ENCODE assay signal across 1 cellular context in the genomic region with DNA sequence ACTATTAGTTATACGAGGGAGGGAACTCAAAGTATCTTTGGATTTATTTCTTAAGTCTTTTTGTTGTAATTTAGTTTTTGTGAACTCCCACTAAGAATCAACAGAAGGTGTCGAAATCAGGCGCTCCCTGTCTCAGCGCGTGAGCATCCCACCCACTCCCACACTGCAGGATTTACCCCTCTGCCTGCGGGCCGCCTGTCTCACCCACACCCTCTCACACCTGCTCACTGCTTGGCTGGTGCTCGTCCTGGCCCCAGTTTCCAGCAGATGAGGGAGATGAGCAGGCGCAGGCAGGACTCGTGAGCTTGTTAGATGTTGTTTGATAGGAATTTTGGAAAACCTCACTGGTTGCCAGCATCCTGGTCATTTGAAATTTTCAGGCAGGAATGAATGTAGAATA.
TF ChIP-seq lines count a peak whose summit lies in the region.

No MANE protein-coding gene starts in this region.

TF ChIP-seq in HepG2, 621 proteins besides CTCF, POLR2A, EP300 and RAD21:
- TF ChIP-seq ZNF619 (CRISPR knock-in tag; IDR thresholded peaks at IDR 0.05) (no peak), HMGA1 (CRISPR knock-in tag; conservative IDR thresholded peaks at IDR 0.05) (no peak), ZNF484 (CRISPR knock-in tag; IDR thresholded peaks at IDR 0.05; ENCODE audit: borderline replicate concordance, low read depth) (no peak), AGO2 (optimal IDR thresholded peaks at IDR 0.05; ENCODE audit: low read depth, low read length) (no peak), HNRNPUL1 (IDR thresholded peaks at IDR 0.05; ENCODE audit: low read depth, low read length) (no peak), EHMT2 (IDR thresholded peaks at IDR 0.05; ENCODE audit: borderline replicate concordance, low read depth, low read length) (no peak), NFKBIZ (CRISPR knock-in tag; IDR thresholded peaks at IDR 0.05) (no peak), ZNF552 (CRISPR knock-in tag; IDR thresholded peaks at IDR 0.05; ENCODE audit: borderline replicate concordance) (no peak), ZNF564 (CRISPR knock-in tag; IDR thresholded peaks at IDR 0.05) (no peak), HOXA5 (CRISPR knock-in tag; IDR thresholded peaks at IDR 0.05) (no peak), ZFYVE20 (CRISPR knock-in tag; IDR thresholded peaks at IDR 0.05; ENCODE audit: borderline replicate concordance, low read depth) (no peak), ZFP82 (CRISPR knock-in tag; IDR thresholded peaks at IDR 0.05; ENCODE audit: borderline replicate concordance) (no peak)
- TF ChIP-seq, protein P1, sequence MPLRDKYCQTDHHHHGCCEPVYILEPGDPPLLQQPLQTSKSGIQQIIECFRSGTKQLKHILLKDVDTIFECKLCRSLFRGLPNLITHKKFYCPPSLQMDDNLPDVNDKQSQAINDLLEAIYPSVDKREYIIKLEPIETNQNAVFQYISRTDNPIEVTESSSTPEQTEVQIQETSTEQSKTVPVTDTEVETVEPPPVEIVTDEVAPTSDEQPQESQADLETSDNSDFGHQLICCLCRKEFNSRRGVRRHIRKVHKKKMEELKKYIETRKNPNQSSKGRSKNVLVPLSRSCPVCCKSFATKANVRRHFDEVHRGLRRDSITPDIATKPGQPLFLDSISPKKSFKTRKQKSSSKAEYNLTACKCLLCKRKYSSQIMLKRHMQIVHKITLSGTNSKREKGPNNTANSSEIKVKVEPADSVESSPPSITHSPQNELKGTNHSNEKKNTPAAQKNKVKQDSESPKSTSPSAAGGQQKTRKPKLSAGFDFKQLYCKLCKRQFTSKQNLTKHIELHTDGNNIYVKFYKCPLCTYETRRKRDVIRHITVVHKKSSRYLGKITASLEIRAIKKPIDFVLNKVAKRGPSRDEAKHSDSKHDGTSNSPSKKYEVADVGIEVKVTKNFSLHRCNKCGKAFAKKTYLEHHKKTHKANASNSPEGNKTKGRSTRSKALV (CRISPR knock-in tag; IDR thresholded peaks at IDR 0.05): no peak
- TF ChIP-seq, protein P2, sequence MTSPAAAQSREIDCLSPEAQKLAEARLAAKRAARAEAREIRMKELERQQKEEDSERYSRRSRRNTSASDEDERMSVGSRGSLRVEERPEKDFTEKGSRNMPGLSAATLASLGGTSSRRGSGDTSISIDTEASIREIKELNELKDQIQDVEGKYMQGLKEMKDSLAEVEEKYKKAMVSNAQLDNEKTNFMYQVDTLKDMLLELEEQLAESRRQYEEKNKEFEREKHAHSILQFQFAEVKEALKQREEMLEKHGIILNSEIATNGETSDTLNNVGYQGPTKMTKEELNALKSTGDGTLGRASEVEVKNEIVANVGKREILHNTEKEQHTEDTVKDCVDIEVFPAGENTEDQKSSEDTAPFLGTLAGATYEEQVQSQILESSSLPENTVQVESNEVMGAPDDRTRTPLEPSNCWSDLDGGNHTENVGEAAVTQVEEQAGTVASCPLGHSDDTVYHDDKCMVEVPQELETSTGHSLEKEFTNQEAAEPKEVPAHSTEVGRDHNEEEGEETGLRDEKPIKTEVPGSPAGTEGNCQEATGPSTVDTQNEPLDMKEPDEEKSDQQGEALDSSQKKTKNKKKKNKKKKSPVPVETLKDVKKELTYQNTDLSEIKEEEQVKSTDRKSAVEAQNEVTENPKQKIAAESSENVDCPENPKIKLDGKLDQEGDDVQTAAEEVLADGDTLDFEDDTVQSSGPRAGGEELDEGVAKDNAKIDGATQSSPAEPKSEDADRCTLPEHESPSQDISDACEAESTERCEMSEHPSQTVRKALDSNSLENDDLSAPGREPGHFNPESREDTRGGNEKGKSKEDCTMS (CRISPR knock-in tag; conservative IDR thresholded peaks at IDR 0.05): no peak
- TF ChIP-seq, protein P3, sequence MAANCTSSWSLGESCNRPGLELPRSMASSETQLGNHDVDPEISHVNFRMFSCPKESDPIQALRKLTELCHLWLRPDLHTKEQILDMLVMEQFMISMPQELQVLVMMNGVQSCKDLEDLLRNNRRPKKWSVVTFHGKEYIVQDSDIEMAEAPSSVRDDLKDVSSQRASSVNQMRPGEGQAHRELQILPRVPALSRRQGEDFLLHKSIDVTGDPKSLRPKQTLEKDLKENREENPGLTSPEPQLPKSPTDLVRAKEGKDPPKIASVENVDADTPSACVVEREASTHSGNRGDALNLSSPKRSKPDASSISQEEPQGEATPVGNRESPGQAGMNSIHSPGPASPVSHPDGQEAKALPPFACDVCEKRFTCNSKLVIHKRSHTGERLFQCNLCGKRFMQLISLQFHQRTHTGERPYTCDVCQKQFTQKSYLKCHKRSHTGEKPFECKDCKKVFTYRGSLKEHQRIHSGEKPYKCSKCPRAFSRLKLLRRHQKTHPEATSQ (CRISPR knock-in tag; IDR thresholded peaks at IDR 0.05; ENCODE audit: borderline replicate concordance): no peak
- TF ChIP-seq, protein P4, sequence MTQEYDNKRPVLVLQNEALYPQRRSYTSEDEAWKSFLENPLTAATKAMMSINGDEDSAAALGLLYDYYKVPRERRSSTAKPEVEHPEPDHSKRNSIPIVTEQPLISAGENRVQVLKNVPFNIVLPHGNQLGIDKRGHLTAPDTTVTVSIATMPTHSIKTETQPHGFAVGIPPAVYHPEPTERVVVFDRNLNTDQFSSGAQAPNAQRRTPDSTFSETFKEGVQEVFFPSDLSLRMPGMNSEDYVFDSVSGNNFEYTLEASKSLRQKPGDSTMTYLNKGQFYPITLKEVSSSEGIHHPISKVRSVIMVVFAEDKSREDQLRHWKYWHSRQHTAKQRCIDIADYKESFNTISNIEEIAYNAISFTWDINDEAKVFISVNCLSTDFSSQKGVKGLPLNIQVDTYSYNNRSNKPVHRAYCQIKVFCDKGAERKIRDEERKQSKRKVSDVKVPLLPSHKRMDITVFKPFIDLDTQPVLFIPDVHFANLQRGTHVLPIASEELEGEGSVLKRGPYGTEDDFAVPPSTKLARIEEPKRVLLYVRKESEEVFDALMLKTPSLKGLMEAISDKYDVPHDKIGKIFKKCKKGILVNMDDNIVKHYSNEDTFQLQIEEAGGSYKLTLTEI (CRISPR knock-in tag; conservative IDR thresholded peaks at IDR 0.05): no peak
- TF ChIP-seq, protein P5, sequence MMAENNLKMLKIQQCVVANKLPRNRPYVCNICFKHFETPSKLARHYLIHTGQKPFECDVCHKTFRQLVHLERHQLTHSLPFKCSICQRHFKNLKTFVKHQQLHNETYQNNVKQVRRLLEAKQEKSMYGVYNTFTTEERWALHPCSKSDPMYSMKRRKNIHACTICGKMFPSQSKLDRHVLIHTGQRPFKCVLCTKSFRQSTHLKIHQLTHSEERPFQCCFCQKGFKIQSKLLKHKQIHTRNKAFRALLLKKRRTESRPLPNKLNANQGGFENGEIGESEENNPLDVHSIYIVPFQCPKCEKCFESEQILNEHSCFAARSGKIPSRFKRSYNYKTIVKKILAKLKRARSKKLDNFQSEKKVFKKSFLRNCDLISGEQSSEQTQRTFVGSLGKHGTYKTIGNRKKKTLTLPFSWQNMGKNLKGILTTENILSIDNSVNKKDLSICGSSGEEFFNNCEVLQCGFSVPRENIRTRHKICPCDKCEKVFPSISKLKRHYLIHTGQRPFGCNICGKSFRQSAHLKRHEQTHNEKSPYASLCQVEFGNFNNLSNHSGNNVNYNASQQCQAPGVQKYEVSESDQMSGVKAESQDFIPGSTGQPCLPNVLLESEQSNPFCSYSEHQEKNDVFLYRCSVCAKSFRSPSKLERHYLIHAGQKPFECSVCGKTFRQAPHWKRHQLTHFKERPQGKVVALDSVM (CRISPR knock-in tag; IDR thresholded peaks at IDR 0.05): no peak
TF ChIP-seq in HepG2: peak in this region for 0.
